Comparison of ENCODE assay signal across 1 cellular context in genomic region chr20:52083627-52084232, GRCh38.
TF ChIP-seq lines count a peak whose summit lies in the region.

No MANE protein-coding gene starts in this region.

TF ChIP-seq in Ishikawa, 13 proteins besides CTCF, POLR2A, EP300 and RAD21 (continued from another document):
- TF ChIP-seq REST (IDR thresholded peaks at IDR 0.05; ENCODE audit: low read depth), result no peak
